In the genomic region with DNA sequence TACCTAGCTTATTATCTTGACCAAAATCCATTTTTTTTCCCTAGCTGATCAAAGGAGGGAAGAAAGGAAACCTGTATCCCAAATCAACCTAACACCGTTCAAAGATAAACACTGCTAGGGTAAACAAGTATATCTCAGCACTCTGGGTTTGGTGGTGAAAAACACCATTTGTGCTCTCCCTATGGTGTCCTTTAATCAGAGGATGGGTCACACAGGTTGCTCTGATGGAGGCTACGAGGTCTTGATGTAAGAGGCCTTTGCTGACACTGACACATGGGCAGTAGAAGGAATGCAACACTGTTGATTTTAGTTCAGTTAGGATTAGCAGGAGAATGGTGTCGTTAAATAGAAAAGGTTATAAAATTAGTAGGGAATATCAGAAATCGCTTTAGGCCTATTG, we compare ENCODE assay signal across 1 cellular context.
TF ChIP-seq lines count a peak whose summit lies in the region.

No MANE protein-coding gene starts in this region.

TF ChIP-seq in IMR-90, 13 proteins besides CTCF, POLR2A, EP300 and RAD21 (continued from another document):
- TF ChIP-seq FOS (IDR thresholded peaks at IDR 0.05; ENCODE audit: low read depth, low read length) (no peak), SMC3 (IDR thresholded peaks at IDR 0.05; ENCODE audit: low read depth, low read length) (no peak), NFE2L2 (IDR thresholded peaks at IDR 0.05; ENCODE audit: low read depth, low read length) (no peak), MXI1 (IDR thresholded peaks at IDR 0.05; ENCODE audit: borderline replicate concordance, low read depth, low read length) (no peak), CHD1 (IDR thresholded peaks at IDR 0.05; ENCODE audit: low read depth, low read length) (no peak), MAZ (IDR thresholded peaks at IDR 0.05; ENCODE audit: borderline replicate concordance, low read depth, low read length) (no peak), BHLHE40 (IDR thresholded peaks at IDR 0.05; ENCODE audit: low read depth, low read length) (no peak), RCOR1 (IDR thresholded peaks at IDR 0.05; ENCODE audit: insufficient replicate concordance, low read length) (no peak), CEBPB (IDR thresholded peaks at IDR 0.05; ENCODE audit: low read depth, low read length) (no peak)
- TF ChIP-seq, protein P1, sequence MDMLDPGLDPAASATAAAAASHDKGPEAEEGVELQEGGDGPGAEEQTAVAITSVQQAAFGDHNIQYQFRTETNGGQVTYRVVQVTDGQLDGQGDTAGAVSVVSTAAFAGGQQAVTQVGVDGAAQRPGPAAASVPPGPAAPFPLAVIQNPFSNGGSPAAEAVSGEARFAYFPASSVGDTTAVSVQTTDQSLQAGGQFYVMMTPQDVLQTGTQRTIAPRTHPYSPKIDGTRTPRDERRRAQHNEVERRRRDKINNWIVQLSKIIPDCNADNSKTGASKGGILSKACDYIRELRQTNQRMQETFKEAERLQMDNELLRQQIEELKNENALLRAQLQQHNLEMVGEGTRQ (IDR thresholded peaks at IDR 0.05; ENCODE audit: low read depth, low read length): no peak
